Comparison of ENCODE assay signal across 31 cellular contexts in genomic region chr7:4080954-4081353, GRCh38.
"Had no signal": no experiment of that assay in that cellular context is flagged by ENCODE, and none has a peak within 500 bp of the region (broad histone marks: within the 10 kb centered on the region; RNA-seq: fewer than 3 reads in every experiment).

No MANE protein-coding gene starts in this region.

- DNase-seq: activated CD4-positive, alpha-beta T cell treated with anti-CD3 and anti-CD28 coated beads for 4 hours; activated CD4-positive, alpha-beta T cell treated with anti-CD3 and anti-CD28 coated beads, Interleukin-2, amount 50 U/mL, for 48 hours; activated naive CD8-positive, alpha-beta T cell treated with anti-CD3 and anti-CD28 coated beads, Interleukin-2, amount 50 U/mL, for 24 hours; activated T-cell treated with anti-CD3 and anti-CD28 coated beads, Interleukin-2, amount 50 U/mL, for 48 hours; dermis blood vessel endothelial cell; effector CD8-positive, alpha-beta T cell; erythroblast; gastrocnemius medialis; glutamatergic neuron; kidney; left colon; mammary epithelial cell; naive B cell; nephron progenitor cell; pancreas; retina; sigmoid colon; small intestine; stimulated activated CD4-positive, alpha-beta T cell treated with anti-CD3 and anti-CD28 coated beads, Interleukin-1b, Interleukin-23, amount 100 ng/mL, for 48 hours; stimulated activated CD4-positive, alpha-beta T cell treated with anti-CD3 and anti-CD28 coated beads, Interleukin-4, amount 100 ng/mL, for 4 hours; stimulated activated CD8-positive, alpha-beta memory T cell treated with anti-CD3 and anti-CD28 coated beads, Interleukin-4, amount 100 ng/mL, for 48 hours; SW 1271; T-helper 17 cell had no signal

- ATAC-seq: activated naive CD8-positive, alpha-beta T cell treated with anti-CD3 and anti-CD28 coated beads, Interleukin-2, amount 50 U/mL, for 24 hours; gastrocnemius medialis; left colon; pancreas; stimulated activated memory B cell treated with anti-CD40 and anti-IgM and Interleukin-4, amounts not matched to agents 10 μg/mL and 1 μg/mL and 100 μg/mL, for 72 hours; T-helper 17 cell had no signal

- H3K4me1 ChIP-seq: breast epithelium, gastrocnemius medialis, pancreas, prostate gland, sigmoid colon, suprapubic skin, tibial artery had no signal

- H3K27me3 Mint-ChIP-seq: activated naive CD4-positive, alpha-beta T cell treated with anti-CD3 and anti-CD28 coated beads, Interleukin-2, amount 50 U/mL, for 24 hours; activated naive CD8-positive, alpha-beta T cell treated with anti-CD3 and anti-CD28 coated beads, Interleukin-2, amount 50 U/mL, for 24 hours had no signal

- H3K27ac Mint-ChIP-seq: activated naive CD4-positive, alpha-beta T cell treated with anti-CD3 and anti-CD28 coated beads, Interleukin-2, amount 50 U/mL, for 24 hours; activated naive CD8-positive, alpha-beta T cell treated with anti-CD3 and anti-CD28 coated beads, Interleukin-2, amount 50 U/mL, for 24 hours; activated T-helper 2 cell treated with anti-CD3 and anti-CD28 coated beads, Interferon-gamma antibody, Interleukin-2, Interleukin-4, amounts not matched to agents 10 μg/mL and 5 μg/mL and 100 μg/mL, durations not matched to agents 14 hours and 24 hours and 36 hours; naive B cell; nephron progenitor cell; stimulated activated memory B cell treated with anti-CD40 and anti-IgM and Interleukin-4, amounts not matched to agents 10 μg/mL and 1 μg/mL and 100 μg/mL, for 72 hours had no signal

- H3K36me3 Mint-ChIP-seq: activated naive CD4-positive, alpha-beta T cell treated with anti-CD3 and anti-CD28 coated beads, Interleukin-2, amount 50 U/mL, for 24 hours had no signal

- H3K4me1 Mint-ChIP-seq: central memory CD8-positive, alpha-beta T cell; nephron progenitor cell; T-helper 17 cell had no signal

- H3K4me3 ChIP-seq: breast epithelium, gastrocnemius medialis, pancreas, prostate gland, sigmoid colon, suprapubic skin, tibial artery had no signal

- H3K36me3 ChIP-seq: breast epithelium, gastrocnemius medialis, pancreas, prostate gland, suprapubic skin had no signal

- H3K27ac ChIP-seq: breast epithelium, gastrocnemius medialis, pancreas, prostate gland, sigmoid colon, suprapubic skin, tibial artery had no signal

- H3K27me3 ChIP-seq: breast epithelium, gastrocnemius medialis, pancreas, sigmoid colon, suprapubic skin, tibial artery had no signal

- H3K9me3 Mint-ChIP-seq: activated naive CD4-positive, alpha-beta T cell treated with anti-CD3 and anti-CD28 coated beads, Interleukin-2, amount 50 U/mL, for 24 hours; activated T-helper 2 cell treated with anti-CD3 and anti-CD28 coated beads, Interferon-gamma antibody, Interleukin-2, Interleukin-4, amounts not matched to agents 10 μg/mL and 5 μg/mL and 100 μg/mL, durations not matched to agents 14 hours and 24 hours and 36 hours had no signal

- H3K9me3 ChIP-seq: breast epithelium, gastrocnemius medialis, pancreas, prostate gland, sigmoid colon, suprapubic skin, tibial artery had no signal

- H3K4me3 Mint-ChIP-seq: activated naive CD4-positive, alpha-beta T cell treated with anti-CD3 and anti-CD28 coated beads, Interleukin-2, amount 50 U/mL, for 24 hours; activated naive CD8-positive, alpha-beta T cell treated with anti-CD3 and anti-CD28 coated beads, Interleukin-2, amount 50 U/mL, for 24 hours; central memory CD8-positive, alpha-beta T cell; nephron progenitor cell; stimulated activated memory B cell treated with anti-CD40 and anti-IgM and Interleukin-4, amounts not matched to agents 10 μg/mL and 1 μg/mL and 100 μg/mL, for 72 hours; T-helper 17 cell had no signal
